Comparison of ENCODE assay signal across 17 cellular contexts in the genomic region with DNA sequence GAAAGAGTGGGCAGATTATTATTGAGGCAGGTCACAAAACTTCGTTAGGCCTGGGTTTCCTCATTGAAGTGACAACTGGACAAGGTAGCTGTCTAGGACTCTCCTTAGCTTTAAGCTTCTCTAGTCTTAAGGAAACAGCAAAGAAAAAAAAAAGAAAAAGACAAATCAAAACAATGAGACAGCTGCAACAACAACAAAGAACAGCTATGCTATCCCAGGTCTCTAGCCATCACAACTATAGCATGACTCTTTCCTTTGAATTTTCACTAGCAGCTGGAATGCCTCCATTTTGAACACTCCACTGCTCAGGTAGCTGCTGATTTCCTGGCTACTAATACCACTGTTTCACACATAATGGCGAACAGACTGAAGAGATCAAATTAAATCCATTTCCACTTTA.
"Had no signal": no experiment of that assay in that cellular context is flagged by ENCODE, and none has a peak within 500 bp of the region (broad histone marks: within the 10 kb centered on the region; RNA-seq: fewer than 3 reads in every experiment).

No MANE protein-coding gene starts in this region.

- DNase-seq: effector memory CD8-positive, alpha-beta T cell; foreskin keratinocyte; kidney; left cardiac atrium; left ventricle myocardium superior; mesenchymal stem cell; naive B cell; nephron progenitor cell; posterior cingulate gyrus; small intestine; stimulated activated CD4-positive, alpha-beta T cell treated with anti-CD3 and anti-CD28 coated beads, Interleukin-2, amount 100 ng/mL, for 48 hours; stimulated activated naive CD4-positive, alpha-beta T cell treated with Interleukin-2 at 50 U/mL for 16 hours had no signal

- H3K4me1 Mint-ChIP-seq: naive B cell had no signal

- H3K9me3 ChIP-seq: neutrophil, right atrium auricular region, sigmoid colon had no signal

- H3K4me3 Mint-ChIP-seq: effector memory CD8-positive, alpha-beta T cell; naive B cell; nephron progenitor cell; type B pancreatic cell had no signal

- H3K4me3 ChIP-seq: lung, right atrium auricular region, sigmoid colon had no signal

- H3K9me3 Mint-ChIP-seq: effector memory CD8-positive, alpha-beta T cell; nephron progenitor cell had no signal

- H3K36me3 ChIP-seq: neutrophil, right atrium auricular region, sigmoid colon had no signal

- H3K27ac Mint-ChIP-seq: effector memory CD8-positive, alpha-beta T cell; naive B cell; nephron progenitor cell; type B pancreatic cell had no signal

- H3K27ac ChIP-seq: foreskin keratinocyte, neutrophil, right atrium auricular region had no signal

- ATAC-seq: effector memory CD8-positive, alpha-beta T cell; foreskin keratinocyte; left cardiac atrium had no signal

- H3K4me1 ChIP-seq: foreskin keratinocyte had no signal

- H3K36me3 Mint-ChIP-seq: naive B cell, type B pancreatic cell had no signal

- H3K27me3 Mint-ChIP-seq: effector memory CD8-positive, alpha-beta T cell; type B pancreatic cell had no signal

- H3K27me3 ChIP-seq: foreskin keratinocyte, neutrophil, right atrium auricular region, sigmoid colon had no signal
